Comparison of ENCODE assay signal across 11 cellular contexts in the genomic region with DNA sequence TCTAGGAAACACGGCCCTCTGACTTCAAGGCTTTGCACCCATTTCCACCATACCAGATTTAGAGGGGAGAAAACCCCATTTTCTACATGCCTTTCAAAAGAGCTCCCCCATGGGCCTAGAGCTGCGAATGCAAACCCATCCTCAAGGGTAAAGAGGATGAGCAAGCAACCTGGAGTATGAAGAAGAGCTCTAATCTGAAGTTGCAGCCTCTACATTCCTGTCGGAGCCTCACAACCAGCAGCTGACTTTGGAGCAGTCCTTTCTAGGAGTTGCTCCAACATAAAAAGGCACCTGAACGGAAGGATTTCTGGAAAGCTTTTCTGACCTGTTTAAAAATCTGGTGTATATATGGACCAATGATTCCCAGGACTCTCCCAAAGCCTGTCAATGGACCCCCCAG.
DNase-seq lines count a peak whose midpoint lies in the region; ATAC-seq and TF ChIP-seq lines count a peak whose summit lies in the region.
"Had no signal": no experiment of that assay in that cellular context is flagged by ENCODE, and none has a peak within 500 bp of the region (broad histone marks: within the 10 kb centered on the region; RNA-seq: fewer than 3 reads in every experiment).

No MANE protein-coding gene starts in this region.

- no peaks in the 10 kb centered on the region for H3K9me3 ChIP-seq in CD4-positive, alpha-beta memory T cell (ENCODE audit: control insufficient read depth in 1 of 2, low read length in 2 of 2)
- H3K9me3 ChIP-seq in HUES6 (ENCODE audit: control insufficient read depth, insufficient read depth, low read depth, low read length), result no peaks in the 10 kb centered on the region
- H3K9me3 ChIP-seq: MG63 had no signal

- H3K36me3 Mint-ChIP-seq in CD4-positive, alpha-beta memory T cell, result peaks cover 9 to 35% of the 10 kb centered on the region in 2 donors
- H3K36me3 Mint-ChIP-seq in brain (peaks cover 49% of the 10 kb centered on the region), Calu3 (ENCODE audit: insufficient read depth, unreplicated experiment) (peaks cover 27% of the 10 kb centered on the region)
- H3K36me3 Mint-ChIP-seq in naive thymus-derived CD8-positive, alpha-beta T cell, result peaks cover 0 to 59% (median 11%) of the 10 kb centered on the region in 3 donors

- peaks cover 0 to 1% (median 0%) of the 10 kb centered on the region in 8 donors for H3K9me3 Mint-ChIP-seq in CD4-positive, alpha-beta memory T cell
- H3K9me3 Mint-ChIP-seq in brain (no peaks in the 10 kb centered on the region), Calu3 (ENCODE audit: low read depth, unreplicated experiment) (no peaks in the 10 kb centered on the region)
- no peaks in the 10 kb centered on the region for H3K9me3 Mint-ChIP-seq in naive thymus-derived CD8-positive, alpha-beta T cell

- BruUV-seq in Calu3 (replicated peaks; lab: Mats Ljungman, UMichigan), result no TSS peak

- H3K27me3 ChIP-seq in CD4-positive, alpha-beta memory T cell (ENCODE audit: insufficient read depth, low read length), result no peaks in the 10 kb centered on the region
- no peaks in the 10 kb centered on the region for H3K27me3 ChIP-seq in HUES6 (ENCODE audit: control insufficient read depth, insufficient read depth, low read length)
- H3K27me3 ChIP-seq: MG63 had no signal

- no peak overlapping the region for H3K27ac ChIP-seq in CD4-positive, alpha-beta memory T cell (ENCODE audit: low read depth, low read length)
- H3K27ac ChIP-seq in HUES6 (ENCODE audit: low read depth, low read length), result no peak overlapping the region
- H3K27ac ChIP-seq: coronary artery had no signal

- peaks cover 27% of the 10 kb centered on the region for H3K36me3 ChIP-seq in CD4-positive, alpha-beta memory T cell (ENCODE audit: insufficient read depth, low read length)
- H3K36me3 ChIP-seq in HUES6 (ENCODE audit: control insufficient read depth, insufficient read depth, low read length), result peaks cover 48% of the 10 kb centered on the region
- H3K36me3 ChIP-seq: MG63 had no signal

- H3K9ac ChIP-seq in HUES6 (ENCODE audit: low read length), result peak overlapping the region; percentile 94

- ATAC-seq in naive thymus-derived CD8-positive, alpha-beta T cell, result no peak
- no peak for ATAC-seq in GM18870 (IDR thresholded peaks at IDR 0.05; ENCODE audit: unreplicated experiment)
- ATAC-seq: activated CD4-positive, CD25-positive, alpha-beta regulatory T cell treated with anti-CD3 and anti-CD28 coated beads, Interleukin-2, amount 50 U/mL, for 24 hours had no signal

- CTCF ChIA-PET in CD4-positive, alpha-beta memory T cell (lab: Charles Lee; ENCODE audit: partially characterized antibody), result interaction anchor here (1.1 to 4.2 kb wide), 5 partner anchors 10 to 92 kb away, joined by 3 to 22 read pairs (median 5); a partner anchor contains a TSS
- CTCF ChIA-PET in Calu3 (lab: Charles Lee), result interaction anchor here (0.6 kb wide), 1 partner anchor 320 kb away, joined by 3 read pairs; no protein-coding TSS in a partner anchor

- intact Hi-C loops in CD4-positive, alpha-beta memory T cell (cut with micrococcal nuclease), result loop anchor here (5.0 kb wide), 1 partner anchor 38 kb away; no protein-coding TSS in a partner anchor
- intact Hi-C loops in Calu3 (cut with micrococcal nuclease; ENCODE audit: unreplicated experiment), result no loop called here

- DNase-seq in CD4-positive, alpha-beta memory T cell, result no peak
- DNase-seq in naive thymus-derived CD8-positive, alpha-beta T cell, result no peak
- DNase-seq in Calu3 (no peak), AG08396 (ENCODE audit: low spot score) (no peak)
- DNase-seq: MG63, NCI-H2171 had no signal

- TF ChIP-seq CTCF in brain (conservative IDR thresholded peaks at IDR 0.05) (no peak), Calu3 (IDR thresholded peaks at IDR 0.05; ENCODE audit: unreplicated experiment) (no peak)

- no peak overlapping the region for H3K4me3 ChIP-seq in CD4-positive, alpha-beta memory T cell (ENCODE audit: low read length in 2 of 2)
- H3K4me3 ChIP-seq in HUES6 (ENCODE audit: low read depth, low read length), result peak overlapping the region; percentile 87
- H3K4me3 ChIP-seq: coronary artery, MG63 had no signal

- H3K4me3 Mint-ChIP-seq in CD4-positive, alpha-beta memory T cell, result peak overlapping the region in 7 of 8 donors; percentile 24 to 85 (median 53)
- H3K4me3 Mint-ChIP-seq in brain (peak overlapping the region; percentile 86 to 90 (median 88)), Calu3 (ENCODE audit: low read depth, unreplicated experiment) (no peak overlapping the region)
- H3K4me3 Mint-ChIP-seq in naive thymus-derived CD8-positive, alpha-beta T cell, result peak overlapping the region; percentile 86 to 95 (median 92)

- peak overlapping the region; percentile 18 to 86 (median 70) for H3K27ac Mint-ChIP-seq in CD4-positive, alpha-beta memory T cell
- peak overlapping the region; percentile 31 to 95 (median 90) for H3K27ac Mint-ChIP-seq in brain
- H3K27ac Mint-ChIP-seq in naive thymus-derived CD8-positive, alpha-beta T cell, result peak overlapping the region; percentile 72 to 96 (median 92)
- no peak overlapping the region for H3K27ac Mint-ChIP-seq in Calu3 (ENCODE audit: unreplicated experiment)

- no peaks in the 10 kb centered on the region for H3K27me3 Mint-ChIP-seq in CD4-positive, alpha-beta memory T cell
- H3K27me3 Mint-ChIP-seq in brain, result peaks cover 7% of the 10 kb centered on the region
- H3K27me3 Mint-ChIP-seq in naive thymus-derived CD8-positive, alpha-beta T cell, result no peaks in the 10 kb centered on the region
- no peaks in the 10 kb centered on the region for H3K27me3 Mint-ChIP-seq in Calu3 (ENCODE audit: unreplicated experiment)

- peaks cover 15 to 46% (median 30%) of the 10 kb centered on the region in 4 donors for H3K4me1 Mint-ChIP-seq in CD4-positive, alpha-beta memory T cell
- peaks cover 49% of the 10 kb centered on the region for H3K4me1 Mint-ChIP-seq in brain
- H3K4me1 Mint-ChIP-seq in naive thymus-derived CD8-positive, alpha-beta T cell, result peaks cover 30 to 55% (median 38%) of the 10 kb centered on the region in 4 donors
- H3K4me1 Mint-ChIP-seq in Calu3 (ENCODE audit: low read depth, unreplicated experiment), result peaks cover 9% of the 10 kb centered on the region

- H3K4me1 ChIP-seq in CD4-positive, alpha-beta memory T cell (ENCODE audit: insufficient read depth, low read length), result peaks cover 19% of the 10 kb centered on the region
- H3K4me1 ChIP-seq in HUES6 (ENCODE audit: control insufficient read depth, insufficient read depth, low read length), result peaks cover 31% of the 10 kb centered on the region

- POLR2A ChIA-PET in CD4-positive, alpha-beta memory T cell (lab: Charles Lee; ENCODE audit: partially characterized antibody), result interaction anchor here (1.1 to 4.8 kb wide), 9 partner anchors 9 to 92 kb away, joined by 3 to 78 read pairs (median 21); a partner anchor contains a TSS
- POLR2A ChIA-PET in naive thymus-derived CD8-positive, alpha-beta T cell (lab: Charles Lee), result interaction anchor here (0.7 to 3.9 kb wide), 13 partner anchors 11 to 93 kb away, joined by 3 to 29 read pairs (median 4); no protein-coding TSS in a partner anchor
